In the genomic region with DNA sequence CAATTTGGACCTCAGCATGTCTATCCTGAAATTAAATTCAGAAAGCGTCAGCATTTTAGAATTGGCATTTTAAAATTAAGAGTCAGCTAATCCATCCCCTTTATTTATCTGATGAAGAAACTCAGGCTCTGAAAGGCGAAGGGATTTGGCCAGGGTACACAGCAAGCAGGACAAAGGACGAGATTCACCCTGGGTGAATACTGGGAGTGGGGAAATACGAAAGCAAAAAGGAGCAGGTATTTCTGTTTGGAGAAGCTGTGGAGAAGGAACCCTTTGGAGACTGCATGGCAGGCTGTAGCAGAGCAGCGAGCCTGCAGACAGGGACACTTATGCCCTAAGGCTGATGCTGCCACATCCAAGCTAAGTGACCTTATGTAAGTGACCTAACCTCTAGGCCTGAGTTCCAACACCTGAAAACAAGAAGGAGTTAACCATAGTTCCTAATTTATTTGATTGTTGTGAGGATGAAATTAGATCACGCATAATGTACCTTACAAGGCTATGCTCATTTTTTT, we compare ENCODE assay signal across 10 cellular contexts.
A peak's percentile ranks its signal among the peaks of the same experiment; 100 is the strongest.
DNase-seq lines count a peak whose midpoint lies in the region; ATAC-seq and TF ChIP-seq lines count a peak whose summit lies in the region.
"Had no signal": no experiment of that assay in that cellular context is flagged by ENCODE, and none has a peak within 500 bp of the region (broad histone marks: within the 10 kb centered on the region; RNA-seq: fewer than 3 reads in every experiment).

No MANE protein-coding gene starts in this region.

- H3K36me3 ChIP-seq in DND-41 (ENCODE audit: insufficient read depth, low read length), result no peaks in the 10 kb centered on the region
- H3K36me3 ChIP-seq in GM23248 (ENCODE audit: low read depth), result no peaks in the 10 kb centered on the region
- no peaks in the 10 kb centered on the region for H3K36me3 ChIP-seq in SK-N-MC (ENCODE audit: insufficient read depth, low read length)
- no peaks in the 10 kb centered on the region for H3K36me3 ChIP-seq in mesenchymal stem cell (ENCODE audit: control insufficient read depth in 1 of 2, insufficient read depth in 2 of 2, low read depth in 1 of 2, low read length in 2 of 2)
- H3K36me3 ChIP-seq in H7 (replicated peaks; ENCODE audit: control insufficient read depth, insufficient read depth, low read length), result no peaks in the 10 kb centered on the region

- in situ Hi-C loops in GM23248 (cut with MboI), result loop anchor here (25.0 kb wide), 1 partner anchor 756 kb away; no protein-coding TSS in a partner anchor

- H2AK5ac ChIP-seq in mesenchymal stem cell (ENCODE audit: low read length, severe bottlenecking), result no peak overlapping the region

- no peaks in the 10 kb centered on the region for H3K9me2 ChIP-seq in GM23248 (ENCODE audit: insufficient read depth)

- H3K14ac ChIP-seq in mesenchymal stem cell (ENCODE audit: low read length in 2 of 2), result no peak overlapping the region

- no peaks in the 10 kb centered on the region for H4K20me1 ChIP-seq in DND-41 (ENCODE audit: insufficient read depth, low read length)
- no peaks in the 10 kb centered on the region for H4K20me1 ChIP-seq in GM23248 (ENCODE audit: insufficient read depth)

- H3K9me3 ChIP-seq in DND-41 (ENCODE audit: insufficient read depth, low read length, severe bottlenecking) (no peaks in the 10 kb centered on the region), GM23248 (ENCODE audit: low read depth) (no peaks in the 10 kb centered on the region), SK-N-MC (ENCODE audit: low read depth, low read length) (no peaks in the 10 kb centered on the region), mesenchymal stem cell (ENCODE audit: control insufficient read depth, low read length) (no peaks in the 10 kb centered on the region)

- no peak overlapping the region for H2BK15ac ChIP-seq in mesenchymal stem cell (ENCODE audit: low read depth, poor library complexity, severe bottlenecking)

- no peaks in the 10 kb centered on the region for H3K79me1 ChIP-seq in mesenchymal stem cell (replicated peaks; ENCODE audit: low read length, poor library complexity, severe bottlenecking)

- no peak overlapping the region for H4K8ac ChIP-seq in mesenchymal stem cell (ENCODE audit: low read length)

- H3K27ac ChIP-seq in DND-41 (ENCODE audit: low read length) (no peak overlapping the region), GM23248 (no peak overlapping the region), SK-N-MC (no peak overlapping the region), mesenchymal stem cell (ENCODE audit: low read length, poor library complexity, severe bottlenecking) (no peak overlapping the region)
- H3K27ac ChIP-seq: C4-2B had no signal

- H3K4ac ChIP-seq in mesenchymal stem cell (ENCODE audit: low read depth in 1 of 2, low read length in 2 of 2), result no peak overlapping the region

- no peak overlapping the region for H2AFZ ChIP-seq in DND-41 (ENCODE audit: low read depth, low read length)
- peak overlapping the region; percentile 63 for H2AFZ ChIP-seq in GM23248
- no peak overlapping the region for H2AFZ ChIP-seq in mesenchymal stem cell (ENCODE audit: low read depth, low read length)

- no peak overlapping the region for H2BK5ac ChIP-seq in mesenchymal stem cell (ENCODE audit: low read depth, low read length, poor library complexity, severe bottlenecking)

- no peaks in the 10 kb centered on the region for H3K27me3 ChIP-seq in DND-41 (ENCODE audit: insufficient read depth, low read length, poor library complexity)
- no peaks in the 10 kb centered on the region for H3K27me3 ChIP-seq in GM23248 (replicated peaks; ENCODE audit: insufficient read depth)
- H3K27me3 ChIP-seq in mesenchymal stem cell (ENCODE audit: control insufficient read depth in 1 of 2, insufficient read depth in 1 of 2, low read length in 2 of 2), result no peaks in the 10 kb centered on the region
- H3K27me3 ChIP-seq in H7 (ENCODE audit: control insufficient read depth, insufficient read depth, low read length), result no peaks in the 10 kb centered on the region

- no peak overlapping the region for H3K18ac ChIP-seq in mesenchymal stem cell (ENCODE audit: low read depth in 1 of 2, low read length in 2 of 2)

- WGBS in GM23248 (ENCODE audit: low coverage in 1 of 2, low lambda C conversion rate in 2 of 2, missing lambda C conversion rate in 2 of 2), 2 experiments, result 43 to 51% methylated on average over 6 of the region's 6 CpGs
- 94% methylated on average over 5 of the region's 6 CpGs for WGBS in mesenchymal stem cell

- H3K9ac ChIP-seq in DND-41 (ENCODE audit: low read depth, low read length) (no peak overlapping the region), GM23248 (no peak overlapping the region), SK-N-MC (ENCODE audit: insufficient read length) (no peak overlapping the region), mesenchymal stem cell (ENCODE audit: low read length) (peak overlapping the region; percentile 42)

- no peak overlapping the region for H3K23ac ChIP-seq in mesenchymal stem cell (ENCODE audit: low read length in 2 of 2)

- no peak for DNase-seq in DND-41
- DNase-seq in GM23248, result no peak
- DNase-seq in SK-N-MC (ENCODE audit: low read depth, low spot score), result no peak
- no peak for DNase-seq in mesenchymal stem cell
- no peak for DNase-seq in H7
- DNase-seq: activated CD4-positive, alpha-beta T cell treated with anti-CD3 and anti-CD28 coated beads, Interleukin-2, amount 50 U/mL, for 1 hour had no signal

- H3F3A ChIP-seq in GM23248 (ENCODE audit: insufficient read depth), result peaks cover 8% of the 10 kb centered on the region; the same call in 1 of the 2 replicates

- no peak for TF ChIP-seq CTCF in DND-41 (IDR thresholded peaks at IDR 0.05; ENCODE audit: borderline replicate concordance, extremely low read depth, low read length, poor library complexity, severe bottlenecking)

- H3K4me1 ChIP-seq in DND-41 (ENCODE audit: insufficient read depth, low read length), result peaks cover 7% of the 10 kb centered on the region; the same call in 1 of the 2 replicates
- peaks cover 24% of the 10 kb centered on the region for H3K4me1 ChIP-seq in GM23248 (ENCODE audit: insufficient read depth)
- peaks cover 2% of the 10 kb centered on the region for H3K4me1 ChIP-seq in mesenchymal stem cell (ENCODE audit: control insufficient read depth, insufficient read depth, low read depth, low read length)

- H3K4me2 ChIP-seq in DND-41 (ENCODE audit: insufficient read depth, low read length), result no peak overlapping the region
- peak overlapping the region; percentile 70 for H3K4me2 ChIP-seq in GM23248 (ENCODE audit: unreplicated experiment)
- no peak overlapping the region for H3K4me2 ChIP-seq in mesenchymal stem cell (ENCODE audit: low read length, poor library complexity, severe bottlenecking)

- H2BK120ac ChIP-seq in mesenchymal stem cell (ENCODE audit: low read depth, low read length), result no peak overlapping the region

- no peak overlapping the region for H4K91ac ChIP-seq in mesenchymal stem cell (ENCODE audit: low read length)

- no peak overlapping the region for H2BK12ac ChIP-seq in mesenchymal stem cell (ENCODE audit: low read length in 2 of 2)

- no peaks in the 10 kb centered on the region for H3K79me2 ChIP-seq in DND-41 (ENCODE audit: insufficient read depth, low read length)
- no peaks in the 10 kb centered on the region for H3K79me2 ChIP-seq in GM23248 (ENCODE audit: insufficient read depth)

- H3K4me3 ChIP-seq in DND-41 (ENCODE audit: low read depth in 1 of 2, low read length in 2 of 2), result no peak overlapping the region
- no peak overlapping the region for H3K4me3 ChIP-seq in GM23248
- H3K4me3 ChIP-seq in SK-N-MC, result peak overlapping the region; percentile 67
- H3K4me3 ChIP-seq in mesenchymal stem cell (ENCODE audit: insufficient read depth in 1 of 2, low read depth in 1 of 2, low read length in 2 of 2), result no peak overlapping the region
- no peak overlapping the region for H3K4me3 ChIP-seq in H7 (ENCODE audit: insufficient read depth, low read depth, low read length)

- ATAC-seq in DND-41 (ENCODE audit: insufficient read depth, low read depth) (peak; percentile 9; the same call in 1 of the 3 replicates), HG03135 (IDR thresholded peaks at IDR 0.05; ENCODE audit: unreplicated experiment) (no peak), HG02623 (IDR thresholded peaks at IDR 0.05; ENCODE audit: unreplicated experiment) (no peak), GM21529 (IDR thresholded peaks at IDR 0.05; ENCODE audit: unreplicated experiment) (no peak)
